Comparison of ENCODE assay signal across 8 cellular contexts in the genomic region with DNA sequence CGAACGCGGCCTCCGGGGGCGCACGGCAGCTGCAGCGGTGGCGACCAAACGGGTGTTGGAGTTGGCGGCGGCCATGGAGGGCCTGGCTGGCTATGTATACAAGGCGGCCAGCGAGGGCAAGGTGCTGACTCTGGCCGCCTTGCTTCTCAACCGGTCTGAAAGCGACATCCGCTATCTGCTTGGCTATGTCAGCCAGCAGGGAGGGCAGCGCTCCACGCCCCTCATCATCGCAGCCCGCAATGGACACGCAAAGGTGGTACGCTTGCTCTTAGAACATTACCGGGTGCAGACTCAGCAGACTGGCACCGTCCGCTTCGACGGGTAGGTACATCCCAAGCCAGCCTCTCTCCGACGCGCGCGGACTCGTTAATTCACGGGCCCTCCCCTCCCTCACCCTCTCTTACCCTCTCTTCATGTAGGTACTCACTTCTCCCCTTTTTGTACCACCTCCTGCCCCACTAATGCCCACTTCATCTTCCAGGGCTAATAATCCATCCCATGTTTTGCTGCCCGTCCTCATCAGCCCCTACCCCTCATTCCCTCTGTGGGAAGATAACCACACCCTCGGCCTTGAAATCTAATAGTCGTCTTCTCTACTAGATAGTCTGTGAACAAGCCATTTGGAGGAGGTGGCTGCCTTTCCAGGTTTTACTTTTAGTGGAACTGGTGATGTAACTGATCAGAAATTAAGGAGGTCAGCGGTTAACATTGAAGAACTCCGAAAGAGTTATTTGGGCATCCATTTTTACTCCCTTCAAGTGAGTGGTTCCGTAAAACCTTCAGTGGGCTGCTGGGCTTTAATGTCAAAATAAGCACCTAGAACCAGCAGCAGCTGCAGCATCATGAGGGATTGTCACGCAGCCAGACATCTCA. TPM values are rescaled to one million over a fixed set of nuclear protein-coding genes. Genes with fewer than 3 reads are reported as not detected.
A peak's percentile ranks its signal among the peaks of the same experiment; 100 is the strongest.
DNase-seq lines count a peak whose midpoint lies in the region; ATAC-seq and TF ChIP-seq lines count a peak whose summit lies in the region.

No MANE protein-coding gene starts in this region.

- TF ChIP-seq POLR2A in esophagus squamous epithelium (IDR thresholded peaks at IDR 0.05), result no peak

- H3K36me3 ChIP-seq in esophagus squamous epithelium, result no peaks in the 10 kb centered on the region
- H3K36me3 ChIP-seq in neutrophil, result no peaks in the 10 kb centered on the region

- H3K4me1 ChIP-seq in esophagus squamous epithelium, result peaks cover 33 to 81% (median 39%) of the 10 kb centered on the region in 3 donors
- peaks cover 50 to 62% of the 10 kb centered on the region in 2 experiments for H3K4me1 ChIP-seq in neutrophil (ENCODE audit: control insufficient read depth in 1 of 2, insufficient read depth in 1 of 2, low read depth in 1 of 2, low read length in 1 of 2)

- POLR2A ChIA-PET in activated B cell treated with CpG ODN at 0.5 μM for 24 hours (lab: Charles Lee), result interaction anchor here (0.6 to 2.5 kb wide), 14 partner anchors 9 to 1175 kb away, joined by 3 to 35 read pairs (median 8); partner anchors contain the start of genes C15orf61, CLN6, PIAS1 and RPLP1

- H3K27me3 ChIP-seq in esophagus squamous epithelium, result no peaks in the 10 kb centered on the region
- H3K27me3 ChIP-seq in neutrophil, result no peaks in the 10 kb centered on the region

- CTCF ChIA-PET in activated B cell treated with CpG ODN at 0.5 μM for 24 hours (lab: Charles Lee), result interaction anchor here (1.0 to 3.4 kb wide), 3 partner anchors 25 to 28 kb away, joined by 3 to 14 read pairs (median 6); no protein-coding TSS in a partner anchor

- no peaks in the 10 kb centered on the region for H3K9me3 Mint-ChIP-seq in activated B cell treated with CpG ODN at 0.5 μM for 24 hours

- peak overlapping the region; percentile 93 for H3K4me3 Mint-ChIP-seq in activated B cell treated with CpG ODN at 0.5 μM for 24 hours

- WGBS in esophagus squamous epithelium, 2 donors, result 1 to 2% methylated on average over 25 to 29 of the region's 42 CpGs

- H3K4me3 ChIP-seq in AG09309 (ENCODE audit: control insufficient read depth, low read depth, low read length) (peak overlapping the region; percentile 90), esophagus squamous epithelium (peak overlapping the region; percentile 83 to 93 (median 90)), neutrophil (ENCODE audit: low read depth in 1 of 2, low read length in 1 of 2) (peak overlapping the region; percentile 81 to 93)

- H3K4me1 Mint-ChIP-seq in activated B cell treated with CpG ODN at 0.5 μM for 24 hours, result peaks cover 56% of the 10 kb centered on the region

- no peaks in the 10 kb centered on the region for H3K9me3 ChIP-seq in esophagus squamous epithelium
- no peaks in the 10 kb centered on the region for H3K9me3 ChIP-seq in neutrophil

- DNase-seq in AG09309 (ENCODE audit: low read depth) (no peak), M059J (ENCODE audit: low read depth) (peak; percentile 60), activated B cell treated with CpG ODN at 0.5 μM for 24 hours (no peak), esophagus squamous epithelium (lab: John Stamatoyannopoulos, UW) (no peak), epidermal melanocyte (ENCODE audit: insufficient read length, low spot score) (no peak), kidney glomerular epithelial cell (lab: John Stamatoyannopoulos, UW) (no peak)

- peak overlapping the region; percentile 96 for H3K27ac Mint-ChIP-seq in activated B cell treated with CpG ODN at 0.5 μM for 24 hours

- peaks cover 13% of the 10 kb centered on the region for H3K36me3 Mint-ChIP-seq in activated B cell treated with CpG ODN at 0.5 μM for 24 hours (ENCODE audit: low read depth)

- H3K27me3 Mint-ChIP-seq in activated B cell treated with CpG ODN at 0.5 μM for 24 hours, result no peaks in the 10 kb centered on the region

- intact Hi-C loops in activated B cell treated with CpG ODN at 0.5 μM for 24 hours (cut with micrococcal nuclease) (loop anchor here (1.0 to 10.0 kb wide), 5 partner anchors 28 to 1174 kb away; partner anchors contain the start of genes ANP32A, GLCE, PIAS1 and RPLP1), esophagus squamous epithelium (cut with DNase I) (no loop called here)

- ATAC-seq in GM18517 (IDR thresholded peaks at IDR 0.05; ENCODE audit: unreplicated experiment), result peak; percentile 63
- no peak for ATAC-seq in activated B cell treated with CpG ODN at 0.5 μM for 24 hours (ENCODE audit: low read depth)

- H3K27ac ChIP-seq in esophagus squamous epithelium, result peak overlapping the region; percentile 99 to 100 (median 99)
- peak overlapping the region; percentile 96 for H3K27ac ChIP-seq in neutrophil

- peak; percentile 47 for TF ChIP-seq CTCF in AG09309 (IDR thresholded peaks at IDR 0.05; ENCODE audit: control insufficient read depth, insufficient read depth, low read depth, low read length, missing control alignments)
- no peak for TF ChIP-seq CTCF in activated B cell treated with CpG ODN at 0.5 μM for 24 hours (IDR thresholded peaks at IDR 0.05)
- TF ChIP-seq CTCF in esophagus squamous epithelium (IDR thresholded peaks at IDR 0.05), result peak in 1 of 6 experiments; percentile 31
- no peak for TF ChIP-seq CTCF in neutrophil (IDR thresholded peaks at IDR 0.05)

RNA-seq across cellular contexts. Expression of gene FEM1B, which starts 1.0 kb away (rescaled TPM):
- total RNA-seq in M059J (2014; rRNA removed; shearing (Covaris generic)), result 18.1 and 26.0 TPM in 2 replicates
- total RNA-seq in activated B cell treated with CpG ODN at 0.5 μM for 24 hours (42.2 and 47.7 TPM in 2 replicates), esophagus squamous epithelium (10 to 100 TPM; 32.3 to 64.4 (median 46.8) TPM)

RNA-seq across cellular contexts. Expression of gene CLN6, which starts 49.1 kb away (rescaled TPM):
- total RNA-seq in M059J (2014; rRNA removed; shearing (Covaris generic)), result 31.2 and 32.4 TPM in 2 replicates
- total RNA-seq in activated B cell treated with CpG ODN at 0.5 μM for 24 hours (35.0 and 37.5 TPM in 2 replicates), esophagus squamous epithelium (10 to 100 TPM; 13.2 to 30.8 (median 24.4) TPM)
